In genomic region chr5:1044117-1044516, GRCh38 we compare ENCODE assay signal across 19 cellular contexts. TPM values are rescaled to one million over a fixed set of nuclear protein-coding genes. Genes with fewer than 3 reads are reported as not detected.
"Had no signal": no experiment of that assay in that cellular context is flagged by ENCODE, and none has a peak within 500 bp of the region (broad histone marks: within the 10 kb centered on the region; RNA-seq: fewer than 3 reads in every experiment).

No MANE protein-coding gene starts in this region.

- H3K36me3 ChIP-seq: heart left ventricle, tibial artery, upper lobe of right lung had no signal

- H3K9me3 ChIP-seq: heart left ventricle, tibial artery, upper lobe of right lung had no signal

- H3K4me1 ChIP-seq: heart left ventricle, tibial artery, upper lobe of right lung had no signal

- H3K27me3 Mint-ChIP-seq: naive thymus-derived CD4-positive, alpha-beta T cell had no signal

- FAIRE-seq: endometrium, frontal cortex, small intestine had no signal

- H3K4me3 Mint-ChIP-seq: naive thymus-derived CD4-positive, alpha-beta T cell; neural crest cell had no signal

- DNase-seq: effector memory CD4-positive, alpha-beta T cell; heart left ventricle; hippocampal formation; left colon; left ventricle myocardium superior; naive thymus-derived CD4-positive, alpha-beta T cell; small intestine; stimulated activated CD4-positive, alpha-beta T cell treated with anti-CD3 and anti-CD28 coated beads, Interleukin-2, amount 100 ng/mL, for 48 hours; stimulated activated naive CD4-positive, alpha-beta T cell treated with Interleukin-2 at 50 U/mL for 16 hours; tibial artery; upper lobe of right lung had no signal

- H3K4me3 ChIP-seq: heart left ventricle, lung, tibial artery, upper lobe of right lung had no signal

- ATAC-seq: esophagus mucosa; heart left ventricle; left colon; left ventricle myocardium superior; naive thymus-derived CD4-positive, alpha-beta T cell; upper lobe of right lung had no signal

- H3K27me3 ChIP-seq: heart left ventricle, tibial artery, upper lobe of right lung had no signal

- H3K27ac ChIP-seq: heart left ventricle, tibial artery, upper lobe of right lung had no signal

RNA-seq across cellular contexts. Expression of gene NKD2, which starts 35.5 kb away (rescaled TPM):
- total RNA-seq: mononuclear cell, osteocyte had no signal
- polyA plus RNA-seq: fibroblast of lung; naive thymus-derived CD4-positive, alpha-beta T cell had no signal
